8 cellular contexts compared by ENCODE assay signal in genomic region chr6:24666616-24667377, GRCh38. TPM values are rescaled to one million over a fixed set of nuclear protein-coding genes. Genes with fewer than 3 reads are reported as not detected.
DNase-seq lines count a peak whose midpoint lies in the region; ATAC-seq and TF ChIP-seq lines count a peak whose summit lies in the region.

Gene ACOT13 (plus strand): TSS chr6:24667077. CDS start chr6:24667264, 187 bp downstream.
Gene TDP2 (minus strand): TSS chr6:24666899. CDS start chr6:24666862, 37 bp downstream.

- TF ChIP-seq EP300 in Ishikawa (IDR thresholded peaks at IDR 0.05; ENCODE audit: borderline replicate concordance), result no peak

- H3K9me3 ChIP-seq in PC-3 (ENCODE audit: low read length) (0 out of 2 replicates have a peak, but pooled peaks cover 4% of the 10 kb centered on the region), muscle layer of duodenum (ENCODE audit: control insufficient read depth in 1 of 2, low read length in 2 of 2) (no peaks in the 10 kb centered on the region)

- CTCF ChIA-PET in PC-3 (lab: Charles Lee), result interaction anchor here (1.3 kb wide), 1 partner anchor 86 kb away, joined by 4 read pairs; no protein-coding TSS in a partner anchor

- no peaks in the 10 kb centered on the region for H4K20me1 ChIP-seq in PC-3 (ENCODE audit: low read length)

- H2AFZ ChIP-seq in PC-3 (ENCODE audit: low read length), result peak within 1 kb of the TSS; percentile 98

- no peaks in the 10 kb centered on the region for H3F3A ChIP-seq in PC-3 (ENCODE audit: low read length, unreplicated experiment)

- DNase-seq in DMS53 (lab: John Stamatoyannopoulos, UW) (peak; percentile 98), PC-3 (peak; percentile 98)
- DNase-seq in activated T-cell treated with anti-CD3 and anti-CD28 coated beads, Interleukin-2, amount 50 U/mL, for 1 hour, result peak; percentile 96
- DNase-seq in stimulated activated CD8-positive, alpha-beta memory T cell treated with anti-CD3 and anti-CD28 coated beads, Interleukin-7, amount 100 ng/mL, for 4 hours (ENCODE audit: low read depth in 2 of 2), result peak; percentile 93 to 95

- H3K4me2 ChIP-seq in PC-3 (ENCODE audit: low read length), result peak within 1 kb of the TSS; percentile 85

- H3K27ac ChIP-seq in PC-3 (ENCODE audit: low read length), result peak within 1 kb of the TSS; percentile 75
- peak within 1 kb of the TSS; percentile 97 for H3K27ac ChIP-seq in muscle layer of duodenum (ENCODE audit: low read length)

- H3K36me3 ChIP-seq in PC-3 (ENCODE audit: low read depth, low read length), result peaks cover 20% of the 10 kb centered on the region
- peaks cover 9 to 28% of the 10 kb centered on the region in 2 donors for H3K36me3 ChIP-seq in muscle layer of duodenum (ENCODE audit: control insufficient read depth in 1 of 2, insufficient read depth in 2 of 2, low read length in 2 of 2)

- H3K27me3 ChIP-seq in PC-3 (ENCODE audit: low read length) (no peaks in the 10 kb centered on the region), muscle layer of duodenum (ENCODE audit: low read depth, low read length) (no peaks in the 10 kb centered on the region)

- no peaks in the 10 kb centered on the region for H3K9me2 ChIP-seq in PC-3 (replicated peaks; ENCODE audit: low read length)

- peak within 1 kb of the TSS; percentile 91 for H3K9ac ChIP-seq in PC-3 (ENCODE audit: low read length)

- BruUV-seq in PC-3 (replicated peaks; lab: Mats Ljungman, UMichigan), result no TSS peak

- peak within 1 kb of the TSS; percentile 97 for H3K4me3 ChIP-seq in PC-3 (ENCODE audit: low read length)
- peak within 1 kb of the TSS; percentile 76 to 100 for H3K4me3 ChIP-seq in muscle layer of duodenum (ENCODE audit: low read depth in 1 of 2, low read length in 2 of 2)

- POLR2A ChIA-PET in PC-3 (lab: Charles Lee; ENCODE audit: unreplicated experiment), result interaction anchor here (0.6 kb wide), 1 partner anchor 24 kb away, joined by 9 read pairs; no protein-coding TSS in a partner anchor

- TF ChIP-seq RAD21 in Ishikawa (IDR thresholded peaks at IDR 0.05; ENCODE audit: low read depth), result no peak; the same call in 1 of the 2 replicates

- H3K79me2 ChIP-seq in PC-3 (ENCODE audit: low read length), result peaks cover 43% of the 10 kb centered on the region

- H3K4me1 ChIP-seq in PC-3 (ENCODE audit: insufficient read depth, low read length) (peaks cover 20% of the 10 kb centered on the region), muscle layer of duodenum (ENCODE audit: control insufficient read depth in 1 of 2, insufficient read depth in 2 of 2, low read length in 2 of 2) (peaks cover 10 to 37% of the 10 kb centered on the region in 2 donors)

- intact Hi-C loops in PC-3 (cut with micrococcal nuclease), result loop anchor here (1.0 to 2.0 kb wide), 2 partner anchors 20 to 83 kb away; partner anchors contain the start of gene KIAA0319

- peak; percentile 91 for ATAC-seq in GM21576 (IDR thresholded peaks at IDR 0.05; ENCODE audit: unreplicated experiment)
- peak; percentile 95 for ATAC-seq in PC-3
- ATAC-seq in esophagus mucosa, result peak; percentile 99

- TF ChIP-seq CTCF in PC-3 (conservative IDR thresholded peaks at IDR 0.05; ENCODE audit: low read depth, low read length), result peak; percentile 49; the same call in 1 of the 2 replicates

TF ChIP-seq in Ishikawa, 13 proteins besides CTCF, POLR2A, EP300 and RAD21:
- TF ChIP-seq TAF1 (IDR thresholded peaks at IDR 0.05; ENCODE audit: low read depth) (peak; percentile 86; the same call in 1 of the 2 replicates), CREB1 (IDR thresholded peaks at IDR 0.05; ENCODE audit: low read depth) (no peak), CEBPB (IDR thresholded peaks at IDR 0.05) (peak; percentile 61), TCF12 (IDR thresholded peaks at IDR 0.05; ENCODE audit: low read depth) (0 out of 2 replicates have a peak, but pooled peaks have one; percentile 57), MAX (IDR thresholded peaks at IDR 0.05) (peak; percentile 75; the same call in 1 of the 2 replicates), YY1 (IDR thresholded peaks at IDR 0.05; ENCODE audit: low read depth) (peak; percentile 76), TEAD4 (IDR thresholded peaks at IDR 0.05) (no peak), USF1 (IDR thresholded peaks at IDR 0.05) (peak; percentile 39; the same call in 1 of the 2 replicates), REST (IDR thresholded peaks at IDR 0.05; ENCODE audit: low read depth) (no peak), NFIC (IDR thresholded peaks at IDR 0.05) (no peak), ZBTB7A (IDR thresholded peaks at IDR 0.05; ENCODE audit: low read depth) (no peak), EGR1 (IDR thresholded peaks at IDR 0.05) (no peak), FOXM1 (IDR thresholded peaks at IDR 0.05; ENCODE audit: borderline replicate concordance, low read depth) (no peak)

RNA-seq across cellular contexts. Expression of gene ACOT13, which starts in this region (rescaled TPM):
- total RNA-seq in PC-3 (2014; rRNA removed), result 13.5 and 17.9 TPM in 2 replicates
- total RNA-seq in esophagus mucosa, result 11.2 TPM

RNA-seq across cellular contexts. Expression of gene TDP2, which starts in this region (rescaled TPM):
- total RNA-seq in PC-3 (2014; rRNA removed) (20.6 and 24.2 TPM in 2 replicates), esophagus mucosa (16.1 TPM)

Comparison
In these comparisons a context has a peak if more than half of its experiments do, and no peak if none do; other contexts are left out.
1. Peak in every context shown above with its lines: DNase-seq, ATAC-seq, H3K4me3 ChIP-seq and H3K27ac ChIP-seq.